ENCODE assay signal across 11 cellular contexts in the genomic region with DNA sequence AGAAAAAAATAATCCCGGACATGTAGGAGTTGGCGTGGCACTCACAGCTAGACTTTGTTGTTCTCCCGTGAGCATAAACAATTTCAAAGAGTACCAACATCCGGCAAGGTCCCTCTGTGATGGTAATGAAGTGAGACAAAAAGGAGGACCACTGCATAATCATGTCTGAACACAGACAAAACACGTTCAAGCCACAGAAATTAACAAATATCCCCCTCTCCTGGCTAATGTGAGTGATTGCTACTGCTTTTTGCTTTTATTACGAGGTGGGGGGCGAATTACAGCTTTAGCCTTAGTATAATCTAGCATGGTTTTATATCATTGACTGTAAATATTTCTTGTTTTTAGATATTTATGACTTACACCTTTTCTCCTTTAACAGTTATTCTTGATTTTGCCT.
DNase-seq lines count a peak whose midpoint lies in the region; ATAC-seq, FAIRE-seq and TF ChIP-seq lines count a peak whose summit lies in the region.
"Had no signal": no experiment of that assay in that cellular context is flagged by ENCODE, and none has a peak within 500 bp of the region (broad histone marks: within the 10 kb centered on the region; RNA-seq: fewer than 3 reads in every experiment).

No MANE protein-coding gene starts in this region.

- no peaks in the 10 kb centered on the region for H3K4me1 ChIP-seq in Karpas-422 (ENCODE audit: low read length)
- H3K4me1 ChIP-seq in CD4-positive, alpha-beta memory T cell (ENCODE audit: insufficient read depth, low read length), result no peaks in the 10 kb centered on the region

- H4K20me1 ChIP-seq in Karpas-422 (ENCODE audit: insufficient read depth, low read depth, low read length), result no peaks in the 10 kb centered on the region

- H3K4me1 Mint-ChIP-seq in stimulated activated effector memory CD8-positive, alpha-beta T cell treated with anti-CD3 and anti-CD28 coated beads, Interleukin-12 subunit alpha, Interleukin-12 subunit beta, amount 100 ng/mL, for 72 hours, result no peaks in the 10 kb centered on the region
- H3K4me1 Mint-ChIP-seq in CD4-positive, alpha-beta memory T cell, result no peaks in the 10 kb centered on the region
- H3K4me1 Mint-ChIP-seq: activated B cell treated with CpG ODN at 0.5 μM for 24 hours; stimulated activated memory B cell treated with anti-CD40 and anti-IgM and Interleukin-4, amounts not matched to agents 10 μg/mL and 1 μg/mL and 100 μg/mL, for 72 hours had no signal

- H3K9me2 ChIP-seq in Karpas-422 (replicated peaks; ENCODE audit: insufficient read depth, low read length), result no peaks in the 10 kb centered on the region

- POLR2A ChIA-PET in CD4-positive, alpha-beta memory T cell (lab: Charles Lee; ENCODE audit: partially characterized antibody), result no interaction called here

- H3K27me3 ChIP-seq in Karpas-422 (ENCODE audit: low read length), result no peaks in the 10 kb centered on the region
- no peaks in the 10 kb centered on the region for H3K27me3 ChIP-seq in CD4-positive, alpha-beta memory T cell (ENCODE audit: insufficient read depth, low read length)

- H3K27me3 Mint-ChIP-seq in CD4-positive, alpha-beta memory T cell, result no peaks in the 10 kb centered on the region
- H3K27me3 Mint-ChIP-seq: activated B cell treated with CpG ODN at 0.5 μM for 24 hours; stimulated activated memory B cell treated with anti-CD40 and anti-IgM and Interleukin-4, amounts not matched to agents 10 μg/mL and 1 μg/mL and 100 μg/mL, for 72 hours had no signal

- H3K79me2 ChIP-seq in Karpas-422 (ENCODE audit: low read length), result no peaks in the 10 kb centered on the region

- no peaks in the 10 kb centered on the region for H3K36me3 ChIP-seq in Karpas-422 (ENCODE audit: insufficient read depth, low read length)
- H3K36me3 ChIP-seq in CD4-positive, alpha-beta memory T cell (ENCODE audit: insufficient read depth, low read length), result no peaks in the 10 kb centered on the region

- intact Hi-C loops in CD4-positive, alpha-beta memory T cell (cut with micrococcal nuclease), result no loop called here

- ATAC-seq in stimulated activated effector memory CD8-positive, alpha-beta T cell treated with anti-CD3 and anti-CD28 coated beads, Interleukin-12 subunit alpha, Interleukin-12 subunit beta, amount 100 ng/mL, for 72 hours, result no peak
- ATAC-seq in GM18505 (IDR thresholded peaks at IDR 0.05; ENCODE audit: unreplicated experiment), result no peak
- ATAC-seq: left colon; stimulated activated memory B cell treated with anti-CD40 and anti-IgM and Interleukin-4, amounts not matched to agents 10 μg/mL and 1 μg/mL and 100 μg/mL, for 72 hours had no signal

- H3K9ac ChIP-seq in Karpas-422 (ENCODE audit: low read length), result no peak overlapping the region

- no peaks in the 10 kb centered on the region for H3K36me3 Mint-ChIP-seq in stimulated activated effector memory CD8-positive, alpha-beta T cell treated with anti-CD3 and anti-CD28 coated beads, Interleukin-12 subunit alpha, Interleukin-12 subunit beta, amount 100 ng/mL, for 72 hours
- H3K36me3 Mint-ChIP-seq in CD4-positive, alpha-beta memory T cell, result no peaks in the 10 kb centered on the region
- H3K36me3 Mint-ChIP-seq: stimulated activated memory B cell treated with anti-CD40 and anti-IgM and Interleukin-4, amounts not matched to agents 10 μg/mL and 1 μg/mL and 100 μg/mL, for 72 hours had no signal

- H3K4me2 ChIP-seq in Karpas-422 (ENCODE audit: low read depth, low read length, poor library complexity, severe bottlenecking), result no peak overlapping the region

- H3K9me3 ChIP-seq in Karpas-422 (ENCODE audit: low read length), result no peaks in the 10 kb centered on the region
- no peaks in the 10 kb centered on the region for H3K9me3 ChIP-seq in CD4-positive, alpha-beta memory T cell (ENCODE audit: control insufficient read depth in 1 of 2, low read length in 2 of 2)

- CTCF ChIA-PET in CD4-positive, alpha-beta memory T cell (lab: Charles Lee; ENCODE audit: partially characterized antibody), result interaction anchor here (1.1 kb wide), 1 partner anchor 12 kb away, joined by 4 read pairs; no protein-coding TSS in a partner anchor

- no peak overlapping the region for H3K4me3 Mint-ChIP-seq in stimulated activated effector memory CD8-positive, alpha-beta T cell treated with anti-CD3 and anti-CD28 coated beads, Interleukin-12 subunit alpha, Interleukin-12 subunit beta, amount 100 ng/mL, for 72 hours
- H3K4me3 Mint-ChIP-seq in CD4-positive, alpha-beta memory T cell, result no peak overlapping the region
- H3K4me3 Mint-ChIP-seq: activated B cell treated with CpG ODN at 0.5 μM for 24 hours; stimulated activated memory B cell treated with anti-CD40 and anti-IgM and Interleukin-4, amounts not matched to agents 10 μg/mL and 1 μg/mL and 100 μg/mL, for 72 hours had no signal

- H3K9me3 Mint-ChIP-seq in stimulated activated effector memory CD8-positive, alpha-beta T cell treated with anti-CD3 and anti-CD28 coated beads, Interleukin-12 subunit alpha, Interleukin-12 subunit beta, amount 100 ng/mL, for 72 hours, result no peaks in the 10 kb centered on the region
- H3K9me3 Mint-ChIP-seq in CD4-positive, alpha-beta memory T cell, result no peaks in the 10 kb centered on the region
- H3K9me3 Mint-ChIP-seq: activated B cell treated with CpG ODN at 0.5 μM for 24 hours; stimulated activated memory B cell treated with anti-CD40 and anti-IgM and Interleukin-4, amounts not matched to agents 10 μg/mL and 1 μg/mL and 100 μg/mL, for 72 hours had no signal

- H3K27ac ChIP-seq in Karpas-422 (ENCODE audit: low read length), result no peak overlapping the region
- no peak overlapping the region for H3K27ac ChIP-seq in CD4-positive, alpha-beta memory T cell (ENCODE audit: low read depth, low read length)

- no peak overlapping the region for H3K4me3 ChIP-seq in Karpas-422 (ENCODE audit: low read length)
- H3K4me3 ChIP-seq in CD4-positive, alpha-beta memory T cell (ENCODE audit: low read length in 2 of 2), result no peak overlapping the region

- H3K27ac Mint-ChIP-seq in stimulated activated effector memory CD8-positive, alpha-beta T cell treated with anti-CD3 and anti-CD28 coated beads, Interleukin-12 subunit alpha, Interleukin-12 subunit beta, amount 100 ng/mL, for 72 hours, result no peak overlapping the region
- H3K27ac Mint-ChIP-seq in CD4-positive, alpha-beta memory T cell, result no peak overlapping the region
- H3K27ac Mint-ChIP-seq: activated B cell treated with CpG ODN at 0.5 μM for 24 hours; stimulated activated memory B cell treated with anti-CD40 and anti-IgM and Interleukin-4, amounts not matched to agents 10 μg/mL and 1 μg/mL and 100 μg/mL, for 72 hours had no signal

- TF ChIP-seq CTCF in D721Med (IDR thresholded peaks at IDR 0.05; ENCODE audit: insufficient read depth, missing control alignments), result peak; percentile 40

- DNase-seq in D721Med (ENCODE audit: insufficient read length, low spot score) (no peak), Karpas-422 (peak; percentile 55), left kidney (ENCODE audit: low read depth, low spot score) (peak; percentile 21)
- DNase-seq in stimulated activated effector memory CD8-positive, alpha-beta T cell treated with anti-CD3 and anti-CD28 coated beads, Interleukin-12 subunit alpha, Interleukin-12 subunit beta, amount 100 ng/mL, for 72 hours (ENCODE audit: low spot score in 2 of 2), result no peak
- DNase-seq in CD4-positive, alpha-beta memory T cell, result no peak
- DNase-seq in stimulated activated CD4-positive, alpha-beta T cell treated with anti-CD3 and anti-CD28 coated beads, Interleukin-2, amount 100 ng/mL, for 48 hours, result no peak
- DNase-seq: activated B cell treated with CpG ODN at 0.5 μM for 24 hours, left colon had no signal

- no peak for TF ChIP-seq POLR2A in GM18505 (IDR thresholded peaks at IDR 0.05; ENCODE audit: borderline replicate concordance, extremely low read depth, insufficient read depth, insufficient read length)

- FAIRE-seq in D721Med (lab: Jason Lieb, UNC) (no peak), TTC549 (lab: Jason Lieb, UNC) (peak; percentile 22)

- H2AFZ ChIP-seq in Karpas-422 (ENCODE audit: low read length), result no peak overlapping the region

Comparison
In these comparisons a context has a peak if more than half of its experiments do, and no peak if none do; other contexts are left out.
1. DNase-seq: peak in Karpas-422 (single experiment) and left kidney (single experiment); none in D721Med (single experiment), stimulated activated effector memory CD8-positive, alpha-beta T cell treated with anti-CD3 and anti-CD28 coated beads, Interleukin-12 subunit alpha, Interleukin-12 subunit beta, amount 100 ng/mL, for 72 hours (0 of 2), CD4-positive, alpha-beta memory T cell (0 of 5) and stimulated activated CD4-positive, alpha-beta T cell treated with anti-CD3 and anti-CD28 coated beads, Interleukin-2, amount 100 ng/mL, for 48 hours (0 of 2).